19 cellular contexts compared by ENCODE assay signal in the genomic region with DNA sequence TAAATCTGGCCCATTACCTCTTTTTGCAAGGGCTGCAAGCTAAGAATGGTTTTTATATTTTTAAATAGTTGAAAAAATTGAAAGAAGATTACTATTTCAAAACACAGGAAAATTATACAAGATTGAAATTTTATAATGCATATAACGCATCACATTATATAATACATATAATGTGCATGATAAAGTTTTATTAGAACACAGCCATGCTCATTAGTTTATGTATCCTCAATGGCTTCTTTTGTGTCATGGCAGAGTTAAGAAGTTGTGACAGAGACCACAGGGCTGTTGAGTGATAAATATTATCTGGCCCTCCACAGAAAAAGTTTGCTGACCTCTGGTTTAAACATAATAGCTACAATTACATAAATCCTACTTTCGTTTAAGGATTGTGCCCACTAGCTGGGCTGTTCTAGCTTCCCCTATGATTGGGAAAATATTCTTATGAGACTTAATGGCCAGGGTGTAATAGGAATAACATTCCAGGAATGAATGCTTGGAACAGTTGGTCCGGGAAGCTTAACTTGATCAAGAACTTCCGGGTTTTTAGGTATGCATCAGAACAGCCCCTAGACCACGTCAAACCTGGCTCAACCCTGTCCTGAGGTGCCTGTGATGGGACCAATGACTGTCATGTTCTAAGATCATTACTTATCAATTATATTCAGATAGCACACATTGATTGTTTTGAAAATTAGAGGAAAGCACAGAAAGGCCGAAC.
"Had no signal": no experiment of that assay in that cellular context is flagged by ENCODE, and none has a peak within 500 bp of the region (broad histone marks: within the 10 kb centered on the region; RNA-seq: fewer than 3 reads in every experiment).

No MANE protein-coding gene starts in this region.

- H3K27ac ChIP-seq: adrenal gland, cardiac muscle cell, esophagus squamous epithelium, hepatocyte, lower lobe of right lung, vagina, VCaP had no signal

- H2AFZ ChIP-seq: hepatocyte had no signal

- H3K27me3 ChIP-seq: adrenal gland, cardiac muscle cell, esophagus squamous epithelium, hepatocyte, tibial nerve, vagina had no signal

- H3K4me1 ChIP-seq: adrenal gland, lower lobe of right lung, vagina had no signal

- H3K79me2 ChIP-seq: hepatocyte had no signal

- H3K36me3 ChIP-seq: adrenal gland, esophagus squamous epithelium, lower lobe of right lung, tibial nerve, vagina had no signal

- H3K9me3 ChIP-seq: adrenal gland, esophagus squamous epithelium, lower lobe of right lung, tibial nerve, vagina had no signal

- H3K4me2 ChIP-seq: hepatocyte had no signal

- H3K4me3 ChIP-seq: adrenal gland, cardiac muscle cell, esophagus squamous epithelium, hepatocyte, lower lobe of right lung, tibial nerve, vagina had no signal

- DNase-seq: activated CD4-positive, alpha-beta T cell treated with anti-CD3 and anti-CD28 coated beads, Interleukin-2, amount 50 U/mL, for 1 hour; activated CD4-positive, CD25-positive, alpha-beta regulatory T cell treated with anti-CD3 and anti-CD28 coated beads, Interleukin-2, amount 50 U/mL, for 72 hours; activated CD8-positive, alpha-beta memory T cell treated with anti-CD3 and anti-CD28 coated beads for 24 hours; activated gamma-delta T cell treated with Interleukin-2 at 50 U/mL for 16 hours; adrenal gland; dermis blood vessel endothelial cell; effector memory CD4-positive, alpha-beta T cell; esophagus squamous epithelium; lower lobe of right lung; occipital lobe; posterior cingulate gyrus; stimulated activated naive CD8-positive, alpha-beta T cell treated with anti-CD3 and anti-CD28 coated beads, Interleukin-15, Interleukin-2, amounts not matched to agents 100 U/mL and 50 U/mL, for 24 hours; T-helper 2 cell had no signal

- ATAC-seq: activated naive CD4-positive, alpha-beta T cell treated with anti-CD3 and anti-CD28 coated beads, Interleukin-2, amount 50 U/mL, for 72 hours; stimulated activated naive CD8-positive, alpha-beta T cell treated with anti-CD3 and anti-CD28 coated beads, Interleukin-15, Interleukin-2, amounts not matched to agents 100 U/mL and 50 U/mL, for 24 hours had no signal
